6 cellular contexts compared by ENCODE assay signal in genomic region chr17:7437369-7437863, GRCh38. TPM values are rescaled to one million over a fixed set of nuclear protein-coding genes. Genes with fewer than 3 reads are reported as not detected.
DNase-seq lines count a peak whose midpoint lies in the region; ATAC-seq and TF ChIP-seq lines count a peak whose summit lies in the region.

No MANE protein-coding gene starts in this region.

- no peaks in the 10 kb centered on the region for H3K36me3 ChIP-seq in heart left ventricle
- H3K36me3 ChIP-seq in iPS DF 6.9 (ENCODE audit: control insufficient read depth, insufficient read depth, low read length): no peaks in the 10 kb centered on the region
- H3K36me3 ChIP-seq in uterus: no peaks in the 10 kb centered on the region

- TF ChIP-seq CTCF in heart left ventricle (IDR thresholded peaks at IDR 0.05) (no peak), uterus (IDR thresholded peaks at IDR 0.05) (no peak)

- H3K27me3 ChIP-seq in heart left ventricle (peaks cover 0 to 44% (median 8%) of the 10 kb centered on the region in 9 donors), iPS DF 6.9 (ENCODE audit: control insufficient read depth, insufficient read depth, low read length) (no peaks in the 10 kb centered on the region; the same call in 1 of the 2 replicates), uterus (peaks cover 0 to 23% of the 10 kb centered on the region in 2 donors)

- H3K4me1 ChIP-seq in heart left ventricle: peaks cover 4 to 63% (median 45%) of the 10 kb centered on the region in 12 donors
- no peaks in the 10 kb centered on the region for H3K4me1 ChIP-seq in iPS DF 6.9 (ENCODE audit: control insufficient read depth, insufficient read depth, low read length)
- peaks cover 0 to 43% of the 10 kb centered on the region in 2 donors for H3K4me1 ChIP-seq in uterus

- no peaks in the 10 kb centered on the region for H3K9me3 ChIP-seq in heart left ventricle
- no peaks in the 10 kb centered on the region for H3K9me3 ChIP-seq in iPS DF 6.9 (ENCODE audit: control insufficient read depth, insufficient read depth, low read length)
- no peaks in the 10 kb centered on the region for H3K9me3 ChIP-seq in uterus

- intact Hi-C loops in heart left ventricle (cut with DNase I) (loop anchor here (1.0 to 10.0 kb wide), 17 partner anchors 35 to 250 kb away; partner anchors contain the start of genes SENP3 (in 9 of the 10), POLR2A (in 6 of the 10), TMEM95 (in 6 of the 10) and KCTD11 (in 4 of the 10)), Right ventricle myocardium superior (cut with DNase I) (loop anchor here (2.0 to 10.0 kb wide), 3 partner anchors 45 to 123 kb away; partner anchors contain the start of genes KCTD11, POLR2A, SENP3 and SLC35G6), uterus (cut with DNase I; ENCODE audit: low total_unique reads) (loop anchor here (10.0 kb wide), 1 partner anchor 47 kb away; the partner anchor contains the start of genes POLR2A and SLC35G6)

- peak in 1 of 5 donors; percentile 27 for DNase-seq in heart left ventricle
- no peak for DNase-seq in Right ventricle myocardium superior
- DNase-seq in iPS DF 6.9 (ENCODE audit: low read depth, low spot score): no peak
- DNase-seq in uterus: no peak
- no peak for DNase-seq in NOMO-1 (lab: John Stamatoyannopoulos, UW; ENCODE audit: unreplicated experiment in 2 of 2)

- TF ChIP-seq POLR2A in heart left ventricle (IDR thresholded peaks at IDR 0.05) (no peak), uterus (IDR thresholded peaks at IDR 0.05) (no peak)

- H3K27ac ChIP-seq in heart left ventricle (peak overlapping the region in 11 of 12 donors; percentile 8 to 91 (median 71)), iPS DF 6.9 (ENCODE audit: low read length) (no peak overlapping the region), uterus (peak overlapping the region; percentile 41 to 64)

- ATAC-seq in heart left ventricle (no peak), Right ventricle myocardium superior (ENCODE audit: poor library complexity) (no peak), HG03139 (IDR thresholded peaks at IDR 0.05; ENCODE audit: unreplicated experiment) (no peak)

- H3K4me3 ChIP-seq in heart left ventricle: peak overlapping the region in 11 of 12 donors; percentile 2 to 75 (median 55)
- peak overlapping the region; percentile 65; the same call in 1 of the 2 replicates for H3K4me3 ChIP-seq in iPS DF 6.9 (ENCODE audit: low read length)
- H3K4me3 ChIP-seq in uterus: peak overlapping the region; percentile 15 to 16

- WGBS in heart left ventricle, 4 donors: 26 to 56% (median 31%) methylated on average over 15 to 31 of the region's 31 CpGs
- no CpG with 5 or more reads among the region's 31 CpGs for WGBS in iPS DF 6.9 (ENCODE audit: insufficient coverage, insufficient read length)

RNA-seq across cellular contexts. Expression of gene FGF11, which starts 1.9 kb away (rescaled TPM):
- 1 to 10 TPM; 2.8 to 9.6 (median 7.8) TPM for total RNA-seq in heart left ventricle
- 1 to 10 TPM; 1.6 to 9.6 TPM for polyA plus RNA-seq in heart left ventricle
- total RNA-seq in Right ventricle myocardium superior: 9.8 TPM
- total RNA-seq in uterus: 10 to 100 TPM in 1 of 4 donors, 1 to 10 TPM in 2, not detected in 1; 2.8 to 17.9 (median 6.2) TPM

RNA-seq across cellular contexts. Expression of gene TMEM102, which starts 2.2 kb away (rescaled TPM):
- total RNA-seq in heart left ventricle (1 to 10 TPM; 1.7 to 6.8 (median 4.0) TPM), Right ventricle myocardium superior (1.7 TPM), uterus (1 to 10 TPM in 2 of 4 donors, under 1 TPM in 1, not detected in 1; 0.29 to 2.8 (median 2.0) TPM)
- polyA plus RNA-seq in heart left ventricle: 1 to 10 TPM; 1.8 to 4.5 TPM

RNA-seq across cellular contexts. Expression of gene CHRNB1, which starts 7.4 kb away (rescaled TPM):
- total RNA-seq in heart left ventricle: 10 to 100 TPM in 7 of 9 donors, 1 to 10 TPM in 2; 8.2 to 14.2 (median 11.0) TPM
- polyA plus RNA-seq in heart left ventricle: 10 to 100 TPM; 11.2 to 27.3 TPM
- 9.8 TPM for total RNA-seq in Right ventricle myocardium superior
- total RNA-seq in uterus: 10 to 100 TPM in 2 of 4 donors, 1 to 10 TPM in 2; 3.2 to 16.9 (median 10.9) TPM

RNA-seq across cellular contexts. Expression of gene SPEM3, which starts 8.8 kb away (rescaled TPM):
- total RNA-seq in heart left ventricle: not detected
- not detected for polyA plus RNA-seq in heart left ventricle
- not detected for total RNA-seq in Right ventricle myocardium superior
- total RNA-seq in uterus: not detected

RNA-seq across cellular contexts. Expression of gene SPEM2, which starts 12.0 kb away (rescaled TPM):
- total RNA-seq in heart left ventricle (not detected), Right ventricle myocardium superior (not detected), uterus (not detected)
- polyA plus RNA-seq in heart left ventricle: not detected
